Comparison of ENCODE assay signal across 1 cellular context in genomic region chr11:17864478-17864941, GRCh38.
TF ChIP-seq lines count a peak whose summit lies in the region.

No MANE protein-coding gene starts in this region.

TF ChIP-seq in H1, 55 proteins besides CTCF, POLR2A, EP300 and RAD21:
- TF ChIP-seq RNF2 (IDR thresholded peaks at IDR 0.05; ENCODE audit: borderline replicate concordance, low read depth, low read length, missing control alignments, poor library complexity, severe bottlenecking): no peak
- no peak for TF ChIP-seq BCL11A (IDR thresholded peaks at IDR 0.05; ENCODE audit: low read depth in 2 of 2, low read length in 2 of 2)
- no peak for TF ChIP-seq SUZ12 (IDR thresholded peaks at IDR 0.05; ENCODE audit: low read length)
- TF ChIP-seq HDAC6 (IDR thresholded peaks at IDR 0.05; ENCODE audit: low read depth, low read length): no peak
- no peak for TF ChIP-seq POU5F1 (IDR thresholded peaks at IDR 0.05; ENCODE audit: low read depth, low read length)
- no peak for TF ChIP-seq FOSL1 (IDR thresholded peaks at IDR 0.05; ENCODE audit: insufficient read depth, low read depth, low read length)
- TF ChIP-seq SRF (IDR thresholded peaks at IDR 0.05; ENCODE audit: low read depth, low read length): no peak
- no peak for TF ChIP-seq SIX5 (IDR thresholded peaks at IDR 0.05; ENCODE audit: low read depth, low read length)
- no peak for TF ChIP-seq TAF1 (IDR thresholded peaks at IDR 0.05; ENCODE audit: low read depth, low read length)
- no peak for TF ChIP-seq RFX5 (IDR thresholded peaks at IDR 0.05; ENCODE audit: borderline replicate concordance, low read depth, low read length)
- no peak for TF ChIP-seq RBBP5 (IDR thresholded peaks at IDR 0.05; ENCODE audit: borderline replicate concordance, low read depth, low read length)
- TF ChIP-seq ZNF274 (IDR thresholded peaks at IDR 0.05; ENCODE audit: borderline replicate concordance, extremely low read depth, low read length): no peak
- TF ChIP-seq SIRT6 (IDR thresholded peaks at IDR 0.05; ENCODE audit: low read length): no peak
- TF ChIP-seq HDAC2 (IDR thresholded peaks at IDR 0.05; ENCODE audit: borderline replicate concordance in 1 of 2, low read depth in 2 of 2, low read length in 2 of 2): no peak
- TF ChIP-seq SP4 (IDR thresholded peaks at IDR 0.05; ENCODE audit: low read length): no peak
- TF ChIP-seq CHD7 (IDR thresholded peaks at IDR 0.05; ENCODE audit: insufficient replicate concordance, low read length): no peak
- TF ChIP-seq ASH2L (IDR thresholded peaks at IDR 0.05; ENCODE audit: low read length): no peak
- no peak for TF ChIP-seq CBX8 (IDR thresholded peaks at IDR 0.05; ENCODE audit: borderline replicate concordance, low read depth, low read length)
